10 cellular contexts compared by ENCODE assay signal in the genomic region with DNA sequence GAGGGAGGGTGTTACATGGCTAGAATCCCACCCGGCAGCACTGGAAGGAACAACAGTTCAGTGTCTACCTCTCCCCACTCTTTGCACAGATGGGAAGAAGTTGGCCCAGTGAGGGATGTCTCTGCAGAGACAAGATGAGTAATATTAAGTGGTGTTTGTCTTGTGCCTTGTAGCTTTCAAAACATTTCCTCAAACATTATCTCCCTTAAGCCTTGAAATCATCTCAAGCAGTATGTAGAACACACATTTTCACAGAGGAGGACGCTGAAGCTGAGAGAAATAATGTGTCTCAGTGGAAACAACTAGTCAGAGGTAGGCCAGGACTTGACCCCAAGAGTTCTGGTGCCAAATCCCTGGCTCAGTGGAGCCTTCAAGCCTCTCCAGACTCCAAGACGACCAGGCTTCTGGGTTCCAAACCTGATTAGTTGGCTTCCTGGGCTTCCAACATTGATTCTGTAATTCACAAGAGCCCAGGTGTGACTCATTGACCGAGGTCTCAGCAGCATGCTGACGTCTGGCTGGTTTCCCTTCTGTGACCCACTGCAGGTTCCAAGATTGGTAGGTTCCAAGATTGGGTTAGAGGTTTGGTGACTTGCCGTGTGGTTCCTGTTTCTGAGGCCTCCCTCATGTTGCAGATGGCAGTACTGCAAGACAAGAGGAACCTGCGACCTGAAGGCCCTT. TPM values are rescaled to one million over a fixed set of nuclear protein-coding genes. Genes with fewer than 3 reads are reported as not detected.
DNase-seq lines count a peak whose midpoint lies in the region; ATAC-seq and TF ChIP-seq lines count a peak whose summit lies in the region.
"Had no signal": no experiment of that assay in that cellular context is flagged by ENCODE, and none has a peak within 500 bp of the region (broad histone marks: within the 10 kb centered on the region; RNA-seq: fewer than 3 reads in every experiment).

No MANE protein-coding gene starts in this region.

- H2AFZ ChIP-seq in Karpas-422 (ENCODE audit: low read length) = no peak overlapping the region

- H3K36me3 ChIP-seq in Karpas-422 (ENCODE audit: insufficient read depth, low read length) = no peaks in the 10 kb centered on the region
- no peaks in the 10 kb centered on the region for H3K36me3 ChIP-seq in ascending aorta

- no peaks in the 10 kb centered on the region for H3K9me2 ChIP-seq in Karpas-422 (replicated peaks; ENCODE audit: insufficient read depth, low read length)

- H3K4me1 Mint-ChIP-seq in CD14-positive monocyte = peaks cover 14% of the 10 kb centered on the region
- H3K4me1 Mint-ChIP-seq: central memory CD8-positive, alpha-beta T cell had no signal

- DNase-seq in CD14-positive monocyte (ENCODE audit: low spot score) (peak; percentile 78), Karpas-422 (peak; percentile 54), ascending aorta (ENCODE audit: low spot score in 2 of 2) (peak in 1 of 2 donors; percentile 77), islet precursor cell (peak; percentile 66), ecto neural progenitor cell (ENCODE audit: low spot score) (no peak), NCI-H1092 (lab: John Stamatoyannopoulos, UW) (no peak)

- no peak overlapping the region for H3K4me3 Mint-ChIP-seq in CD14-positive monocyte
- H3K4me3 Mint-ChIP-seq: central memory CD8-positive, alpha-beta T cell had no signal

- H3K27ac Mint-ChIP-seq in CD14-positive monocyte = peak overlapping the region in 3 of 7 donors; percentile 11 to 77 (median 19)

- no peaks in the 10 kb centered on the region for H3K79me2 ChIP-seq in Karpas-422 (ENCODE audit: low read length)

- no peak for ATAC-seq in GM19452 (IDR thresholded peaks at IDR 0.05; ENCODE audit: unreplicated experiment)
- no peak for ATAC-seq in HG03442 (IDR thresholded peaks at IDR 0.05; ENCODE audit: unreplicated experiment)

- no peaks in the 10 kb centered on the region for H3K9me3 ChIP-seq in Karpas-422 (ENCODE audit: low read length)
- H3K9me3 ChIP-seq in ascending aorta = no peaks in the 10 kb centered on the region

- H3K27me3 Mint-ChIP-seq in CD14-positive monocyte (ENCODE audit: low read depth in 3 of 3) = peaks cover under 1 to 8% (median 2%) of the 10 kb centered on the region in 3 donors

- no peaks in the 10 kb centered on the region for H4K20me1 ChIP-seq in Karpas-422 (ENCODE audit: insufficient read depth, low read depth, low read length)

- H3K27ac ChIP-seq in Karpas-422 (ENCODE audit: low read length) (no peak overlapping the region), ascending aorta (peak overlapping the region; percentile 14 to 55)

- H3K4me3 ChIP-seq in Karpas-422 (ENCODE audit: low read length) (no peak overlapping the region), ascending aorta (no peak overlapping the region)

- no peak overlapping the region for H3K4me2 ChIP-seq in Karpas-422 (ENCODE audit: low read depth, low read length, poor library complexity, severe bottlenecking)

- H3K9ac ChIP-seq in Karpas-422 (ENCODE audit: low read length) = no peak overlapping the region

- H3K4me1 ChIP-seq in Karpas-422 (ENCODE audit: low read length) = no peaks in the 10 kb centered on the region
- H3K4me1 ChIP-seq in ascending aorta = no peaks in the 10 kb centered on the region

- H3K9me3 Mint-ChIP-seq in CD14-positive monocyte = no peaks in the 10 kb centered on the region
- H3K9me3 Mint-ChIP-seq: central memory CD8-positive, alpha-beta T cell had no signal

- TF ChIP-seq CTCF in CD14-positive monocyte (IDR thresholded peaks at IDR 0.05) = peak; percentile 46
- TF ChIP-seq CTCF in ascending aorta (IDR thresholded peaks at IDR 0.05) = peak in 2 of 3 experiments; percentile 29 to 40

- H3K27me3 ChIP-seq in Karpas-422 (ENCODE audit: low read length) (no peaks in the 10 kb centered on the region), ascending aorta (no peaks in the 10 kb centered on the region)

- intact Hi-C loops in CD14-positive monocyte (cut with micrococcal nuclease) (loop anchor here in 1 of 2 donors (5.0 to 10.0 kb wide), 2 partner anchors 36 to 54 kb away; a partner anchor contains a TSS), ascending aorta (cut with DNase I) (no loop called here)

- no peaks in the 10 kb centered on the region for H3K36me3 Mint-ChIP-seq in CD14-positive monocyte

RNA-seq across cellular contexts. Expression of a gene that starts 7.4 kb away (rescaled TPM):
- polyA plus RNA-seq in CD14-positive monocyte = not detected
- total RNA-seq in Karpas-422 (2014; rRNA removed; shearing (Covaris generic); ENCODE audit: low replicate concordance) = 0.07 TPM in 1 of 2 replicates, not detected in the other
- 0.53 TPM for total RNA-seq in ascending aorta

RNA-seq across cellular contexts. Expression of a gene that starts 31.5 kb away (rescaled TPM):
- under 1 TPM; 0.12 to 0.73 TPM for polyA plus RNA-seq in CD14-positive monocyte
- total RNA-seq in Karpas-422 (2014; rRNA removed; shearing (Covaris generic); ENCODE audit: low replicate concordance) = 0.15 TPM in 1 of 2 replicates, not detected in the other
- 280 TPM for total RNA-seq in ascending aorta
- total RNA-seq: T-helper 1 cell treated with Interleukin-12 subunit alpha and Interleukin-12 subunit beta and Interleukin-4 antibody, amounts not matched to agents 30 ng/mL and 1 ng/mL, for 36 hours had no signal

RNA-seq across cellular contexts. Expression of a gene that starts 40.2 kb away (rescaled TPM):
- 1 to 10 TPM; 9.3 to 10.0 TPM for polyA plus RNA-seq in CD14-positive monocyte
- total RNA-seq in Karpas-422 (2014; rRNA removed; shearing (Covaris generic); ENCODE audit: low replicate concordance) = 4.1 and 7.8 TPM in 2 replicates
- 146 TPM for total RNA-seq in ascending aorta

RNA-seq across cellular contexts. Expression of a gene that starts 55.9 kb away (rescaled TPM):
- not detected for polyA plus RNA-seq in CD14-positive monocyte
- total RNA-seq in Karpas-422 (2014; rRNA removed; shearing (Covaris generic); ENCODE audit: low replicate concordance) = 22.1 and 29.1 TPM in 2 replicates
- 49.1 TPM for total RNA-seq in ascending aorta

Comparison
In these comparisons a context has a peak if more than half of its experiments do, and no peak if none do; other contexts are left out.
1. DNase-seq: peak in CD14-positive monocyte (single experiment), Karpas-422 (single experiment) and islet precursor cell (single experiment); none in ecto neural progenitor cell (single experiment) and NCI-H1092 (single experiment).
2. RNA of a gene that starts 31.5 kb away (total RNA-seq): 280 TPM in ascending aorta (single experiment); 0.15 TPM in Karpas-422; every median in the first group is over 100 times any median in the second.
3. RNA of a gene that starts 40.2 kb away (total RNA-seq): 146 TPM in ascending aorta (single experiment); 4.1 to 7.8 TPM in Karpas-422; every median in the first group is over 10 times any median in the second.